8 cellular contexts compared by ENCODE assay signal in genomic region chr1:207962716-207963428, GRCh38. TPM values are rescaled to one million over a fixed set of nuclear protein-coding genes. Genes with fewer than 3 reads are reported as not detected.
A peak's percentile ranks its signal among the peaks of the same experiment; 100 is the strongest.
DNase-seq lines count a peak whose midpoint lies in the region; ATAC-seq and TF ChIP-seq lines count a peak whose summit lies in the region.

No MANE protein-coding gene starts in this region.

- peak overlapping the region; percentile 81 to 87 for H3K4me3 Mint-ChIP-seq in activated T-cell treated with anti-CD3 and anti-CD28 coated beads, Interleukin-2, amount 50 U/mL, for 72 hours

- H3K27me3 Mint-ChIP-seq in activated T-cell treated with anti-CD3 and anti-CD28 coated beads, Interleukin-2, amount 50 U/mL, for 72 hours (ENCODE audit: low read depth): peaks cover 51% of the 10 kb centered on the region

- TF ChIP-seq CTCF in neutrophil (IDR thresholded peaks at IDR 0.05): no peak

- H3K4me1 ChIP-seq in neutrophil (ENCODE audit: control insufficient read depth in 1 of 2, insufficient read depth in 1 of 2, low read depth in 1 of 2, low read length in 1 of 2): peaks cover 16 to 24% of the 10 kb centered on the region in 2 experiments

- in situ Hi-C loops in ACHN (cut with HindIII; ENCODE audit: low pct_ligation_motif_present, low pct_unique_long_range_greater_than_20kb, low sequenced_read_pairs): no loop called here

- DNase-seq in CD1c-positive myeloid dendritic cell (ENCODE audit: extremely low spot score): peak; percentile 13
- DNase-seq in activated T-cell treated with anti-CD3 and anti-CD28 coated beads, Interleukin-2, amount 50 U/mL, for 72 hours: no peak
- DNase-seq in globus pallidus (ENCODE audit: low spot score): peak; percentile 50
- DNase-seq in glomerular visceral epithelial cell (ENCODE audit: extremely low spot score): no peak
- DNase-seq in ACHN: no peak

- H3K9me3 Mint-ChIP-seq in activated T-cell treated with anti-CD3 and anti-CD28 coated beads, Interleukin-2, amount 50 U/mL, for 72 hours: no peaks in the 10 kb centered on the region

- H3K27ac Mint-ChIP-seq in activated T-cell treated with anti-CD3 and anti-CD28 coated beads, Interleukin-2, amount 50 U/mL, for 72 hours: peak overlapping the region; percentile 15

- ATAC-seq in GM19351 (IDR thresholded peaks at IDR 0.05; ENCODE audit: unreplicated experiment) (peak; percentile 21), HG03565 (IDR thresholded peaks at IDR 0.05; ENCODE audit: unreplicated experiment) (peak; percentile 6)
- peak; percentile 11 to 28 for ATAC-seq in activated T-cell treated with anti-CD3 and anti-CD28 coated beads, Interleukin-2, amount 50 U/mL, for 72 hours (replicated peaks in 1 of 2)

- peaks cover 9% of the 10 kb centered on the region for H3K4me1 Mint-ChIP-seq in activated T-cell treated with anti-CD3 and anti-CD28 coated beads, Interleukin-2, amount 50 U/mL, for 72 hours (ENCODE audit: low read depth)

- no peaks in the 10 kb centered on the region for H3K36me3 ChIP-seq in neutrophil

- no peaks in the 10 kb centered on the region for H3K9me3 ChIP-seq in neutrophil

- H3K27ac ChIP-seq in neutrophil: peak overlapping the region; percentile 51

- H3K4me3 ChIP-seq in neutrophil (ENCODE audit: low read depth in 1 of 2, low read length in 1 of 2): peak overlapping the region; percentile 67 to 88

- peaks cover 66% of the 10 kb centered on the region for H3K27me3 ChIP-seq in neutrophil

- H3K36me3 Mint-ChIP-seq in activated T-cell treated with anti-CD3 and anti-CD28 coated beads, Interleukin-2, amount 50 U/mL, for 72 hours (ENCODE audit: insufficient read depth in 2 of 2): no peaks in the 10 kb centered on the region

RNA-seq across cellular contexts. Expression of gene CD34, which starts 51.9 kb away (rescaled TPM):
- total RNA-seq in activated T-cell treated with anti-CD3 and anti-CD28 coated beads, Interleukin-2, amount 50 U/mL, for 72 hours: under 1 TPM; 0.05 to 0.09 TPM

Comparison
In these comparisons a context has a peak if more than half of its experiments do, and no peak if none do; other contexts are left out.
1. DNase-seq: peak in CD1c-positive myeloid dendritic cell (single experiment) and globus pallidus (single experiment); none in activated T-cell treated with anti-CD3 and anti-CD28 coated beads, Interleukin-2, amount 50 U/mL, for 72 hours (0 of 2), glomerular visceral epithelial cell (single experiment) and ACHN (single experiment).
2. Peak in every context shown above with its lines, with median percentiles within 50 percentile points of each other: ATAC-seq.